In genomic region chr3:37466660-37467359, GRCh38 we compare ENCODE assay signal across 18 cellular contexts. TPM values are rescaled to one million over a fixed set of nuclear protein-coding genes. Genes with fewer than 3 reads are reported as not detected.
DNase-seq lines count a peak whose midpoint lies in the region; ATAC-seq, FAIRE-seq and TF ChIP-seq lines count a peak whose summit lies in the region.
"Had no signal": no experiment of that assay in that cellular context is flagged by ENCODE, and none has a peak within 500 bp of the region (broad histone marks: within the 10 kb centered on the region; RNA-seq: fewer than 3 reads in every experiment).

No MANE protein-coding gene starts in this region.

- no peak overlapping the region for H3K27ac Mint-ChIP-seq in Caco-2 (ENCODE audit: unreplicated experiment)
- no peak overlapping the region for H3K27ac Mint-ChIP-seq in activated T-cell treated with anti-CD3 and anti-CD28 coated beads, Interleukin-2, amount 50 U/mL, for 24 hours
- H3K27ac Mint-ChIP-seq: activated B cell treated with CpG ODN at 0.5 μM for 24 hours; activated CD4-positive, alpha-beta memory T cell treated with anti-CD3 and anti-CD28 coated beads, Interleukin-2, amount 10 ng/mL, durations not matched to agents 7 days and 5 days; activated naive CD4-positive, alpha-beta T cell treated with anti-CD3 and anti-CD28 coated beads, Interleukin-2, amount 50 U/mL, for 24 hours had no signal

- no peak for FAIRE-seq in GM19239 (lab: Jason Lieb, UNC)
- FAIRE-seq: islet of Langerhans had no signal

- POLR2A ChIA-PET in Caco-2 (lab: Charles Lee), result no interaction called here

- H3K9me3 ChIP-seq in Caco-2 (peaks cover 4% of the 10 kb centered on the region; the same call in 1 of the 2 replicates), heart left ventricle (peaks cover 0 to 11% (median 0%) of the 10 kb centered on the region in 12 donors)
- H3K9me3 ChIP-seq: SJSA1 had no signal

- H3K27me3 Mint-ChIP-seq in Caco-2 (ENCODE audit: insufficient read depth, unreplicated experiment), result no peaks in the 10 kb centered on the region
- H3K27me3 Mint-ChIP-seq in activated T-cell treated with anti-CD3 and anti-CD28 coated beads, Interleukin-2, amount 50 U/mL, for 24 hours, result peaks cover 25% of the 10 kb centered on the region

- H3K4me3 Mint-ChIP-seq in Caco-2 (ENCODE audit: unreplicated experiment), result no peak overlapping the region
- H3K4me3 Mint-ChIP-seq in activated T-cell treated with anti-CD3 and anti-CD28 coated beads, Interleukin-2, amount 50 U/mL, for 24 hours, result no peak overlapping the region
- H3K4me3 Mint-ChIP-seq: activated B cell treated with CpG ODN at 0.5 μM for 24 hours; activated CD4-positive, alpha-beta memory T cell treated with anti-CD3 and anti-CD28 coated beads, Interleukin-2, amount 10 ng/mL, durations not matched to agents 7 days and 5 days; activated naive CD4-positive, alpha-beta T cell treated with anti-CD3 and anti-CD28 coated beads, Interleukin-2, amount 50 U/mL, for 24 hours; activated T-cell treated with anti-CD3 and anti-CD28 coated beads, Interleukin-2, amount 50 U/mL, for 4 hours had no signal

- peaks cover 19% of the 10 kb centered on the region for H3K9me3 Mint-ChIP-seq in Caco-2 (ENCODE audit: unreplicated experiment)
- no peaks in the 10 kb centered on the region for H3K9me3 Mint-ChIP-seq in activated T-cell treated with anti-CD3 and anti-CD28 coated beads, Interleukin-2, amount 50 U/mL, for 24 hours
- H3K9me3 Mint-ChIP-seq: activated T-cell treated with anti-CD3 and anti-CD28 coated beads, Interleukin-2, amount 50 U/mL, for 4 hours had no signal

- TF ChIP-seq CTCF in Caco-2 (IDR thresholded peaks at IDR 0.05; ENCODE audit: insufficient read depth in 1 of 2, low read depth in 1 of 2, low read length in 1 of 2, severe bottlenecking in 1 of 2, unreplicated experiment in 1 of 2) (no peak), heart left ventricle (IDR thresholded peaks at IDR 0.05) (no peak)

- peaks cover 8% of the 10 kb centered on the region for H3K4me1 Mint-ChIP-seq in Caco-2 (ENCODE audit: low read depth, unreplicated experiment)
- H3K4me1 Mint-ChIP-seq in activated T-cell treated with anti-CD3 and anti-CD28 coated beads, Interleukin-2, amount 50 U/mL, for 24 hours (ENCODE audit: low read depth), result no peaks in the 10 kb centered on the region
- H3K4me1 Mint-ChIP-seq: activated B cell treated with CpG ODN at 0.5 μM for 24 hours; activated CD4-positive, alpha-beta memory T cell treated with anti-CD3 and anti-CD28 coated beads, Interleukin-2, amount 10 ng/mL, durations not matched to agents 7 days and 5 days; activated naive CD4-positive, alpha-beta T cell treated with anti-CD3 and anti-CD28 coated beads, Interleukin-2, amount 50 U/mL, for 24 hours had no signal

- peak overlapping the region in 11 of 12 donors; percentile 4 to 72 (median 50) for H3K27ac ChIP-seq in heart left ventricle
- H3K27ac ChIP-seq: SJSA1 had no signal

- 22 to 45% (median 35%) methylated on average over 8 of the region's 8 CpGs for WGBS in heart left ventricle, 4 donors

- no TSS peak for BruUV-seq in Caco-2 (replicated peaks; lab: Mats Ljungman, UMichigan)

- no peak for TF ChIP-seq POLR2A in heart left ventricle (IDR thresholded peaks at IDR 0.05)

- H3K36me3 ChIP-seq in Caco-2 (ENCODE audit: control insufficient read depth, insufficient read depth, low read length), result no peaks in the 10 kb centered on the region
- H3K36me3 ChIP-seq in heart left ventricle, result peaks cover 0 to 17% (median 10%) of the 10 kb centered on the region in 9 donors
- H3K36me3 ChIP-seq: SJSA1 had no signal

- H3K36me3 Mint-ChIP-seq in Caco-2 (ENCODE audit: insufficient read depth, unreplicated experiment), result peaks cover 8% of the 10 kb centered on the region
- H3K36me3 Mint-ChIP-seq in activated T-cell treated with anti-CD3 and anti-CD28 coated beads, Interleukin-2, amount 50 U/mL, for 24 hours (ENCODE audit: low read depth), result no peaks in the 10 kb centered on the region
- H3K36me3 Mint-ChIP-seq: activated naive CD4-positive, alpha-beta T cell treated with anti-CD3 and anti-CD28 coated beads, Interleukin-2, amount 50 U/mL, for 24 hours had no signal

- no peaks in the 10 kb centered on the region for H3K27me3 ChIP-seq in Caco-2 (replicated peaks; ENCODE audit: control insufficient read depth, insufficient read depth, low read length)
- no peaks in the 10 kb centered on the region for H3K27me3 ChIP-seq in heart left ventricle
- H3K27me3 ChIP-seq: SJSA1 had no signal

- CTCF ChIA-PET in Caco-2 (lab: Charles Lee), result no interaction called here

- intact Hi-C loops in Caco-2 (cut with micrococcal nuclease; ENCODE audit: unreplicated experiment), result loop anchor here (5.0 kb wide), 2 partner anchors 35 to 80 kb away; no protein-coding TSS in a partner anchor
- intact Hi-C loops in heart left ventricle (cut with DNase I), result no loop called here

- ATAC-seq in heart left ventricle (peak; percentile 55 to 93 (median 72)), HG02938 (IDR thresholded peaks at IDR 0.05; ENCODE audit: unreplicated experiment) (no peak)
- ATAC-seq: activated T-cell treated with anti-CD3 and anti-CD28 coated beads, Interleukin-2, amount 50 U/mL, for 4 hours had no signal

- H3K4me1 ChIP-seq in Caco-2, result peaks cover 14% of the 10 kb centered on the region; the same call in 1 of the 2 replicates
- peaks cover 3 to 62% (median 42%) of the 10 kb centered on the region in 12 donors for H3K4me1 ChIP-seq in heart left ventricle
- H3K4me1 ChIP-seq: SJSA1 had no signal

- DNase-seq in Caco-2 (peak; percentile 33 to 50), NCI-H1436 (lab: John Stamatoyannopoulos, UW) (peak; percentile 77), NCI-H510A treated with DMSO at 0.1 percent for 48 hours (lab: John Stamatoyannopoulos, UW) (peak; percentile 80), heart left ventricle (peak in 4 of 5 donors; percentile 25 to 46 (median 32)), hypothalamus (lab: John Stamatoyannopoulos, UW) (no peak), GM19239 (ENCODE audit: insufficient read length, low spot score) (no peak)
- DNase-seq in activated T-cell treated with anti-CD3 and anti-CD28 coated beads, Interleukin-2, amount 50 U/mL, for 24 hours, result no peak
- DNase-seq: ACHN; activated B cell treated with CpG ODN at 0.5 μM for 24 hours; activated CD4-positive, alpha-beta memory T cell treated with anti-CD3 and anti-CD28 coated beads, Interleukin-2, amount 10 ng/mL, durations not matched to agents 7 days and 5 days; activated T-cell treated with anti-CD3 and anti-CD28 coated beads, Interleukin-2, amount 50 U/mL, for 4 hours; KG1; NCI-H526 had no signal

- no peak overlapping the region for H3K4me3 ChIP-seq in Caco-2 (ENCODE audit: low read depth, low read length)
- no peak overlapping the region for H3K4me3 ChIP-seq in heart left ventricle
- H3K4me3 ChIP-seq: lung, SJSA1 had no signal

RNA-seq across cellular contexts. Expression of gene ITGA9, which starts 14.9 kb away (rescaled TPM):
- total RNA-seq in Caco-2 (2022), result 19.5 and 26.5 TPM in 2 replicates
- 10 to 100 TPM; 49.7 to 93.6 (median 58.9) TPM for total RNA-seq in heart left ventricle
- 10 to 100 TPM; 11.8 to 32.4 TPM for polyA plus RNA-seq in heart left ventricle
- total RNA-seq: activated B cell treated with CpG ODN at 0.5 μM for 24 hours had no signal

Comparison
In these comparisons a context has a peak if more than half of its experiments do, and no peak if none do; other contexts are left out.
1. DNase-seq: peak in Caco-2 (2 of 2), NCI-H1436 (single experiment), NCI-H510A treated with DMSO at 0.1 percent for 48 hours (single experiment) and heart left ventricle (4 of 5); none in hypothalamus (0 of 51), GM19239 (single experiment) and activated T-cell treated with anti-CD3 and anti-CD28 coated beads, Interleukin-2, amount 50 U/mL, for 24 hours (single experiment).